ENCODE assay signal across 16 cellular contexts in the genomic region with DNA sequence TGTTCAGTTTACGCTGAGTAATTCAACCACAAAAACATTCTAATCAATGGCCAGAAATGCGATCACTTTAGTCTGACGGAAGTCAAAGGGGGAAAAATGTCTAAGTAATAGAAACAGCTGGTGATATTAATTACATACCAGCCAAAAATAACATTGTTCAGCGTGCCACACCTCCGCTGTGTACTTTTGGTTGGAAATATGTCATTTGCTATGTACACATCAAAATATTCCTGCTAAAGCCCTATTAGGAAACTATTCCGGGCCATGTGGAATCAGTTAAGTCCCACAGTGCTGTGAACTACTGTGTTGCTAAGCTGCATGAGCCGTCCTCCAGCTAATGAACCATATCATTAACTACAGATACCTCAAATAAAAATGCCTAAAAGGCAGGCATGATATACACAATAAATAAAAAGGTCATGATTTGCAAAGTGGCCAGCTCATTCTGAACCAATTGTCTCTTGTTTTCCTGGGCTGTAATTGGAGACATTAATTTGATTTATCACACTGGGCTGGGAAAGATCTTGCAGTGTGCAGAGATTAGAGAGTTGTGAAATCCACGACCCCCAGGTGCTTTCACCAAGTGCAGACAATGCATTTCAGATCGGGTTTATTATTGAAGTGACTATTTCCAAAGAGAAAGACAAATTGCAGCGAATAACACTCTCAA.
DNase-seq lines count a peak whose midpoint lies in the region; ATAC-seq lines count a peak whose summit lies in the region.
"Had no signal": no experiment of that assay in that cellular context is flagged by ENCODE, and none has a peak within 500 bp of the region (broad histone marks: within the 10 kb centered on the region; RNA-seq: fewer than 3 reads in every experiment).

No MANE protein-coding gene starts in this region.

- no peak overlapping the region for H2BK12ac ChIP-seq in mesenchymal stem cell (ENCODE audit: low read length in 2 of 2)

- H3K36me3 ChIP-seq in mesenchymal stem cell (ENCODE audit: control insufficient read depth in 1 of 2, insufficient read depth in 2 of 2, low read depth in 1 of 2, low read length in 2 of 2): no peaks in the 10 kb centered on the region

- H3K79me1 ChIP-seq in mesenchymal stem cell (replicated peaks; ENCODE audit: low read length, poor library complexity, severe bottlenecking): no peaks in the 10 kb centered on the region

- H3K23ac ChIP-seq in mesenchymal stem cell (ENCODE audit: low read length in 2 of 2): no peak overlapping the region

- H3K4ac ChIP-seq in mesenchymal stem cell (ENCODE audit: low read depth in 1 of 2, low read length in 2 of 2): no peak overlapping the region

- peak overlapping the region; percentile 66 for H3K4me2 ChIP-seq in mesenchymal stem cell (ENCODE audit: low read length, poor library complexity, severe bottlenecking)

- H3K18ac ChIP-seq in mesenchymal stem cell (ENCODE audit: low read depth in 1 of 2, low read length in 2 of 2): peak overlapping the region in 1 of 2 experiments; percentile 32

- no peak overlapping the region for H3K27ac ChIP-seq in mesenchymal stem cell (ENCODE audit: low read length, poor library complexity, severe bottlenecking)

- 59% methylated on average over 7 of the region's 10 CpGs for WGBS in mesenchymal stem cell

- H3K4me3 Mint-ChIP-seq in stimulated activated naive B cell treated with anti-CD40 and anti-IgM and Interleukin-4, amounts not matched to agents 10 μg/mL and 1 μg/mL and 100 μg/mL, for 72 hours: no peak overlapping the region
- H3K4me3 Mint-ChIP-seq: activated naive CD8-positive, alpha-beta T cell; CD4-positive, CD25-positive, alpha-beta regulatory T cell; stimulated activated naive CD8-positive, alpha-beta T cell treated with anti-CD3 and anti-CD28 coated beads, Interleukin-15, amount 100 ng/mL, for 72 hours had no signal

- H3K9ac ChIP-seq in mesenchymal stem cell (ENCODE audit: low read length): no peak overlapping the region

- H4K8ac ChIP-seq in mesenchymal stem cell (ENCODE audit: low read length): no peak overlapping the region

- no peak overlapping the region for H3K4me3 ChIP-seq in mesenchymal stem cell (ENCODE audit: insufficient read depth in 1 of 2, low read depth in 1 of 2, low read length in 2 of 2)

- no peak overlapping the region for H3K14ac ChIP-seq in mesenchymal stem cell (ENCODE audit: low read length in 2 of 2)

- no peak overlapping the region for H2BK120ac ChIP-seq in mesenchymal stem cell (ENCODE audit: low read depth, low read length)

- H2BK15ac ChIP-seq in mesenchymal stem cell (ENCODE audit: low read depth, poor library complexity, severe bottlenecking): no peak overlapping the region

- no peak for ATAC-seq in stimulated activated naive B cell treated with anti-CD40 and anti-IgM and Interleukin-4, amounts not matched to agents 10 μg/mL and 1 μg/mL and 100 μg/mL, for 72 hours (replicated peaks)
- ATAC-seq: stimulated activated naive CD8-positive, alpha-beta T cell treated with anti-CD3 and anti-CD28 coated beads, Interleukin-15, amount 100 ng/mL, for 72 hours had no signal

- H2AK5ac ChIP-seq in mesenchymal stem cell (ENCODE audit: low read length, severe bottlenecking): no peak overlapping the region

- H3K36me3 Mint-ChIP-seq in stimulated activated naive B cell treated with anti-CD40 and anti-IgM and Interleukin-4, amounts not matched to agents 10 μg/mL and 1 μg/mL and 100 μg/mL, for 72 hours: no peaks in the 10 kb centered on the region
- H3K36me3 Mint-ChIP-seq: activated naive CD8-positive, alpha-beta T cell; CD4-positive, CD25-positive, alpha-beta regulatory T cell had no signal

- H3K4me1 Mint-ChIP-seq in stimulated activated naive B cell treated with anti-CD40 and anti-IgM and Interleukin-4, amounts not matched to agents 10 μg/mL and 1 μg/mL and 100 μg/mL, for 72 hours: no peaks in the 10 kb centered on the region
- H3K4me1 Mint-ChIP-seq: CD4-positive, CD25-positive, alpha-beta regulatory T cell; stimulated activated naive CD8-positive, alpha-beta T cell treated with anti-CD3 and anti-CD28 coated beads, Interleukin-15, amount 100 ng/mL, for 72 hours had no signal

- H2AFZ ChIP-seq in mesenchymal stem cell (ENCODE audit: low read depth, low read length): no peak overlapping the region

- H2BK5ac ChIP-seq in mesenchymal stem cell (ENCODE audit: low read depth, low read length, poor library complexity, severe bottlenecking): no peak overlapping the region

- DNase-seq in AG20443 (ENCODE audit: low spot score) (peak; percentile 72), M059J (ENCODE audit: low read depth) (peak; percentile 28), amniotic epithelial cell (ENCODE audit: low read depth) (peak; percentile 54), mesenchymal stem cell (no peak), putamen (ENCODE audit: low spot score) (no peak), DMS53 treated with DMSO at 0.1 percent for 48 hours (lab: John Stamatoyannopoulos, UW; ENCODE audit: unreplicated experiment) (no peak)
- DNase-seq in stimulated activated naive B cell treated with anti-CD40 and anti-IgM and Interleukin-4, amounts not matched to agents 10 μg/mL and 1 μg/mL and 100 μg/mL, for 72 hours: no peak
- no peak for DNase-seq in activated CD4-positive, alpha-beta T cell treated with anti-CD3 and anti-CD28 coated beads, Interleukin-2, amount 50 U/mL, for 48 hours
- DNase-seq: CD4-positive, CD25-positive, alpha-beta regulatory T cell; dermis blood vessel endothelial cell; NCI-H1436; posterior cingulate gyrus; stimulated activated CD4-positive, alpha-beta T cell treated with anti-CD3 and anti-CD28 coated beads, Interleukin-4, amount 100 ng/mL, for 4 hours; stimulated activated naive CD8-positive, alpha-beta T cell treated with anti-CD3 and anti-CD28 coated beads, Interleukin-15, amount 100 ng/mL, for 72 hours; T1000 had no signal

- no peak overlapping the region for H4K91ac ChIP-seq in mesenchymal stem cell (ENCODE audit: low read length)

- H3K9me3 Mint-ChIP-seq in stimulated activated naive B cell treated with anti-CD40 and anti-IgM and Interleukin-4, amounts not matched to agents 10 μg/mL and 1 μg/mL and 100 μg/mL, for 72 hours: peaks cover 0 to 9% of the 10 kb centered on the region in 2 donors

- peaks cover 0 to 17% of the 10 kb centered on the region in 2 experiments for H3K27me3 ChIP-seq in mesenchymal stem cell (ENCODE audit: control insufficient read depth in 1 of 2, insufficient read depth in 1 of 2, low read length in 2 of 2)

- H3K4me1 ChIP-seq in mesenchymal stem cell (ENCODE audit: control insufficient read depth, insufficient read depth, low read depth, low read length): peaks cover 1% of the 10 kb centered on the region

- H3K9me3 ChIP-seq in mesenchymal stem cell (ENCODE audit: control insufficient read depth, low read length): no peaks in the 10 kb centered on the region

- H3K27ac Mint-ChIP-seq in stimulated activated naive B cell treated with anti-CD40 and anti-IgM and Interleukin-4, amounts not matched to agents 10 μg/mL and 1 μg/mL and 100 μg/mL, for 72 hours: no peak overlapping the region
- H3K27ac Mint-ChIP-seq: activated naive CD8-positive, alpha-beta T cell; CD4-positive, CD25-positive, alpha-beta regulatory T cell; stimulated activated naive CD8-positive, alpha-beta T cell treated with anti-CD3 and anti-CD28 coated beads, Interleukin-15, amount 100 ng/mL, for 72 hours had no signal

- no peaks in the 10 kb centered on the region for H3K27me3 Mint-ChIP-seq in stimulated activated naive B cell treated with anti-CD40 and anti-IgM and Interleukin-4, amounts not matched to agents 10 μg/mL and 1 μg/mL and 100 μg/mL, for 72 hours
- H3K27me3 Mint-ChIP-seq: CD4-positive, CD25-positive, alpha-beta regulatory T cell had no signal

Comparison
In these comparisons a context has a peak if more than half of its experiments do, and no peak if none do; other contexts are left out.
1. DNase-seq: peak in AG20443 (single experiment), M059J (single experiment) and amniotic epithelial cell (single experiment); none in mesenchymal stem cell (single experiment), stimulated activated naive B cell treated with anti-CD40 and anti-IgM and Interleukin-4, amounts not matched to agents 10 μg/mL and 1 μg/mL and 100 μg/mL, for 72 hours (single experiment), putamen (single experiment), activated CD4-positive, alpha-beta T cell treated with anti-CD3 and anti-CD28 coated beads, Interleukin-2, amount 50 U/mL, for 48 hours (0 of 2) and DMS53 treated with DMSO at 0.1 percent for 48 hours (single experiment).